8 cellular contexts compared by ENCODE assay signal in the genomic region with DNA sequence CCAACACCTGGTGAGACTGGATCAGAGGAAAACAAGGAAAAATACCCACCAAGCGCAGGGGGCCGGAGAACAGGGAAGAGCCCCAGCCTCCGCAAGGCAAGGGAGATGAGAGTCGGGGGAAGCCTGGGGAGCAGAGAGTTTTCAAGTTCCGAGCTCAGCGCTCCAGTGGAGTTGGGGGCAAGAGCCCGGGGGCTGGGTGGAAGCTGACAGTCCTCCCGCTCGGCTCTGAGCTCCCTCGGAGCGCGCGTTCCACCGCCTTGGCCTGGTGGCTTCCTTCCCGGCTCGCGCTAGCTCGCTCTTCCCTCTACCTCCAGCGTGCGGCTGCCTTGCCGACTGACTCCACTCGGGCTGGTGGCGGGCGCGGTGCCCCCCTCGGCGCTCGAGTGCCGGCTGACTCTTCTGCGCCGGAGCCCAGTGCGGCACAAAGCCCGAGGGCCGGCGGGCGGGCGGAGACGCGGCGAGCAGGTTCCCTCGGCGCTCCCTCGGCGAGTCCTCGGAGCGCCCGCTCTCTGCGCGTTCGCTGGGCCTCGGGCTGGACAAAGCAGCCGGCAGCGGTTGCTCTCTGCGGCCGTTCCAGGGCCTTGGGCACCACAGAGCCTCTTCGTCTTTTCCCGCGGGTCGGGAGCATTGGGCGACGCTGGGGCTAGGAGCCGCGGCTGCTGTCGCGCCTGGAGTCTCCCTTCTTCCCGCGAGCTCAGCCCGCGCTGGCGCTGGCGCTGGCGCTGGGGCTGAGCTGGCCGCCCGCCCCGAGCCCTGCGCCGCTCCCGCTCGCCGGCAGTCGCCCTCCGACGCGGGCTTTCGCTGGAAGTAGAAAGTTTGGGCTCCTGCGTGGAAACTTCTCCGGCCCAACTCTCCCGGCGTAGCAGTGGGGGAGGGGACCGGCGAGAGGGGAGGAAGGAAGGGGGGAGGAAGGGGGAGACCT. TPM values are rescaled to one million over a fixed set of nuclear protein-coding genes. Genes with fewer than 3 reads are reported as not detected.
A peak's percentile ranks its signal among the peaks of the same experiment; 100 is the strongest.
DNase-seq lines count a peak whose midpoint lies in the region; ATAC-seq and TF ChIP-seq lines count a peak whose summit lies in the region.

No MANE protein-coding gene starts in this region.

- peaks cover 48% of the 10 kb centered on the region for H3K4me1 Mint-ChIP-seq in neural progenitor cell

- H3K79me2 ChIP-seq in neural progenitor cell (ENCODE audit: low read depth) = peaks cover 59% of the 10 kb centered on the region

- H3K36me3 ChIP-seq in H7 (replicated peaks; ENCODE audit: control insufficient read depth, insufficient read depth, low read length) = no peaks in the 10 kb centered on the region
- no peaks in the 10 kb centered on the region for H3K36me3 ChIP-seq in esophagus muscularis mucosa
- H3K36me3 ChIP-seq in neural progenitor cell = peaks cover 3% of the 10 kb centered on the region

- peaks cover 7% of the 10 kb centered on the region for H3K9me3 Mint-ChIP-seq in neural progenitor cell

- peaks cover 93% of the 10 kb centered on the region for H3F3A ChIP-seq in neural progenitor cell (ENCODE audit: low read depth)

- H3K4me3 Mint-ChIP-seq in neural progenitor cell = peak overlapping the region; percentile 97

- H3K27ac ChIP-seq in esophagus muscularis mucosa (replicated peaks in 1 of 4) (no peak overlapping the region), neural progenitor cell (no peak overlapping the region)

- TF ChIP-seq POLR2A in esophagus muscularis mucosa (IDR thresholded peaks at IDR 0.05; ENCODE audit: low read depth) = no peak

- no peak for ATAC-seq in HG03045 (IDR thresholded peaks at IDR 0.05; ENCODE audit: unreplicated experiment)

- H4K20me1 ChIP-seq in neural progenitor cell (ENCODE audit: low read depth) = peaks cover 58% of the 10 kb centered on the region

- H3K27me3 Mint-ChIP-seq in neural progenitor cell (ENCODE audit: insufficient read depth, low read depth) = peaks cover 53% of the 10 kb centered on the region

- TF ChIP-seq EP300 in esophagus muscularis mucosa (IDR thresholded peaks at IDR 0.05) = no peak

- 6% methylated on average over 47 of the region's 91 CpGs for WGBS in esophagus muscularis mucosa

- H3K9ac ChIP-seq in neural progenitor cell = peak overlapping the region; percentile 50

- peak; percentile 66 for DNase-seq in AG08395 (ENCODE audit: low spot score)
- peak; percentile 88 for DNase-seq in H7
- peak; percentile 53 for DNase-seq in SW480 (ENCODE audit: low spot score)
- no peak for DNase-seq in esophagus muscularis mucosa (ENCODE audit: extremely low spot score)
- peak; percentile 70 for DNase-seq in neural progenitor cell (ENCODE audit: low spot score)
- DNase-seq in HT-29 (ENCODE audit: low spot score) = no peak
- no peak for DNase-seq in H4 (ENCODE audit: low spot score)

- peaks cover 57 to 86% (median 69%) of the 10 kb centered on the region in 4 donors for H3K4me1 ChIP-seq in esophagus muscularis mucosa
- H3K4me1 ChIP-seq in neural progenitor cell = peaks cover 36% of the 10 kb centered on the region

- peak overlapping the region; percentile 95 for H3K27ac Mint-ChIP-seq in neural progenitor cell

- H3K9me3 ChIP-seq in esophagus muscularis mucosa = no peaks in the 10 kb centered on the region
- H3K9me3 ChIP-seq in neural progenitor cell (ENCODE audit: low read depth) = no peaks in the 10 kb centered on the region

- H3K36me3 Mint-ChIP-seq in neural progenitor cell = peaks cover 39% of the 10 kb centered on the region

- no peak overlapping the region for H2AFZ ChIP-seq in neural progenitor cell (replicated peaks)

- intact Hi-C loops in esophagus muscularis mucosa (cut with DNase I) = no loop called here

- H3K4me2 ChIP-seq in neural progenitor cell = peak overlapping the region; percentile 98

- H3K4me3 ChIP-seq in H7 (ENCODE audit: insufficient read depth, low read depth, low read length) (peak overlapping the region; percentile 40), esophagus muscularis mucosa (peak overlapping the region; percentile 43 to 59 (median 50)), neural progenitor cell (peak overlapping the region; percentile 91)

- TF ChIP-seq CTCF in esophagus muscularis mucosa (IDR thresholded peaks at IDR 0.05) (no peak), neural progenitor cell (IDR thresholded peaks at IDR 0.05) (no peak)

- H3K27me3 ChIP-seq in H7 (ENCODE audit: control insufficient read depth, insufficient read depth, low read length) (peaks cover 95% of the 10 kb centered on the region), esophagus muscularis mucosa (peaks cover 27 to 100% (median 98%) of the 10 kb centered on the region in 4 donors), neural progenitor cell (peaks cover 79% of the 10 kb centered on the region)

RNA-seq across cellular contexts. Expression of a gene that starts 1.0 kb away (rescaled TPM):
- 12.3 and 23.3 TPM in 2 replicates for total RNA-seq in H7 (2014; rRNA removed; shearing (Covaris generic))
- total RNA-seq in esophagus muscularis mucosa (under 1 TPM in 1 of 4 donors, not detected in 3; 0.06 TPM), neural progenitor cell (ENCODE audit: low replicate concordance) (190 and 215 TPM in 2 replicates)
- not detected in 2 replicates for total RNA-seq in HT-29 (2014; rRNA removed; shearing (Covaris generic))
- total RNA-seq in H4 (2014; rRNA removed; shearing (Covaris generic)) = 0.06 and 0.21 TPM in 2 replicates

Comparison
In these comparisons a context has a peak if more than half of its experiments do, and no peak if none do; other contexts are left out.
1. DNase-seq: peak in AG08395 (single experiment), H7 (single experiment), SW480 (single experiment) and neural progenitor cell (single experiment); none in esophagus muscularis mucosa (single experiment), HT-29 (single experiment) and H4 (single experiment).
2. H3K4me3 ChIP-seq: peak in every context shown above with its lines; median percentile 91 in neural progenitor cell; 50 in esophagus muscularis mucosa; 40 in H7.